ENCODE assay signal across 17 cellular contexts in genomic region chr12:112164326-112164660, GRCh38. TPM values are rescaled to one million over a fixed set of nuclear protein-coding genes. Genes with fewer than 3 reads are reported as not detected.
A peak's percentile ranks its signal among the peaks of the same experiment; 100 is the strongest.
DNase-seq lines count a peak whose midpoint lies in the region; ATAC-seq and TF ChIP-seq lines count a peak whose summit lies in the region.
"Had no signal": no experiment of that assay in that cellular context is flagged by ENCODE, and none has a peak within 500 bp of the region (broad histone marks: within the 10 kb centered on the region; RNA-seq: fewer than 3 reads in every experiment).

No MANE protein-coding gene starts in this region.

- H3K27ac Mint-ChIP-seq in effector memory CD8-positive, alpha-beta T cell, result peak overlapping the region; percentile 49 to 76
- no peak overlapping the region for H3K27ac Mint-ChIP-seq in glutamatergic neuron (ENCODE audit: unreplicated experiment)
- H3K27ac Mint-ChIP-seq: B cell; CD8-positive, alpha-beta T cell had no signal

- intact Hi-C loops in cardiac septum (cut with DNase I), result no loop called here
- intact Hi-C loops in heart right ventricle (cut with DNase I), result no loop called here
- intact Hi-C loops in sigmoid colon (cut with DNase I), result loop anchor here (10.0 kb wide), 1 partner anchor 219 kb away; no protein-coding TSS in a partner anchor

- H3K4me3 Mint-ChIP-seq in effector memory CD8-positive, alpha-beta T cell, result no peak overlapping the region
- no peak overlapping the region for H3K4me3 Mint-ChIP-seq in glutamatergic neuron (ENCODE audit: unreplicated experiment)
- H3K4me3 Mint-ChIP-seq: B cell; CD8-positive, alpha-beta T cell; H9 had no signal

- H3K27ac ChIP-seq in heart right ventricle, result no peak overlapping the region
- H3K27ac ChIP-seq in sigmoid colon, result no peak overlapping the region
- H3K27ac ChIP-seq: BLaER1 treated with 17β-estradiol and CSF1 and Interleukin-3, amounts not matched to agents 10 nM and 100 nM had no signal

- DNase-seq in cardiac septum (ENCODE audit: low spot score), result peak; percentile 24
- DNase-seq in heart right ventricle, result no peak
- DNase-seq in effector memory CD8-positive, alpha-beta T cell, result no peak
- DNase-seq in sigmoid colon, result peak; percentile 42
- no peak for DNase-seq in HT-29 (ENCODE audit: low spot score)
- no peak for DNase-seq in glutamatergic neuron
- no peak for DNase-seq in NOMO-1 treated with dmso at 0.1 percent for 144 hours (lab: John Stamatoyannopoulos, UW; ENCODE audit: unreplicated experiment)
- DNase-seq: Calu3; CD8-positive, alpha-beta T cell; DMS 273 treated with DMSO at 0.1 percent for 48 hours; DMS53; DND-41; EL; H9 had no signal

- no peaks in the 10 kb centered on the region for H3K27me3 Mint-ChIP-seq in effector memory CD8-positive, alpha-beta T cell
- H3K27me3 Mint-ChIP-seq in glutamatergic neuron (ENCODE audit: unreplicated experiment), result peaks cover 8% of the 10 kb centered on the region
- H3K27me3 Mint-ChIP-seq: B cell had no signal

- peaks cover 2 to 3% of the 10 kb centered on the region in 2 donors for H3K4me1 Mint-ChIP-seq in effector memory CD8-positive, alpha-beta T cell (ENCODE audit: low read depth in 2 of 2)
- no peaks in the 10 kb centered on the region for H3K4me1 Mint-ChIP-seq in glutamatergic neuron (ENCODE audit: low read depth, unreplicated experiment)

- H3K9me3 ChIP-seq in heart right ventricle, result no peaks in the 10 kb centered on the region
- H3K9me3 ChIP-seq in sigmoid colon, result no peaks in the 10 kb centered on the region

- no peak overlapping the region for H3K4me3 ChIP-seq in heart right ventricle
- no peak overlapping the region for H3K4me3 ChIP-seq in sigmoid colon
- H3K4me3 ChIP-seq: BLaER1 treated with 17β-estradiol and CSF1 and Interleukin-3, amounts not matched to agents 10 nM and 100 nM; GM12878 had no signal

- TF ChIP-seq CTCF in heart right ventricle (IDR thresholded peaks at IDR 0.05), result no peak
- TF ChIP-seq CTCF in sigmoid colon (IDR thresholded peaks at IDR 0.05), result no peak
- no peak for TF ChIP-seq CTCF in glutamatergic neuron (IDR thresholded peaks at IDR 0.05; ENCODE audit: partially characterized antibody, unreplicated experiment)

- ATAC-seq in heart right ventricle, result no peak
- ATAC-seq in effector memory CD8-positive, alpha-beta T cell (replicated peaks), result no peak
- ATAC-seq: CD8-positive, alpha-beta T cell; GM12878 had no signal

- no peak for TF ChIP-seq POLR2A in sigmoid colon (IDR thresholded peaks at IDR 0.05)

- no peak for TF ChIP-seq EP300 in sigmoid colon (IDR thresholded peaks at IDR 0.05)

- peaks cover 0 to 6% (median 0%) of the 10 kb centered on the region in 9 donors for H3K4me1 ChIP-seq in heart right ventricle
- H3K4me1 ChIP-seq in sigmoid colon, result no peaks in the 10 kb centered on the region

- H3K27me3 ChIP-seq in heart right ventricle (no peaks in the 10 kb centered on the region), sigmoid colon (no peaks in the 10 kb centered on the region)
- H3K27me3 ChIP-seq: BLaER1 treated with 17β-estradiol and CSF1 and Interleukin-3, amounts not matched to agents 10 nM and 100 nM had no signal

- H3K36me3 ChIP-seq in heart right ventricle, result peaks cover 0 to 90% (median 40%) of the 10 kb centered on the region in 9 donors
- H3K36me3 ChIP-seq in sigmoid colon, result peaks cover 15 to 79% (median 35%) of the 10 kb centered on the region in 4 donors

- 89 to 95% methylated on average over 11 to 12 of the region's 12 CpGs for WGBS in heart right ventricle, 2 donors
- WGBS in sigmoid colon, 2 donors, result 92 to 95% methylated on average over 12 of the region's 12 CpGs

- no peaks in the 10 kb centered on the region for H3K9me3 Mint-ChIP-seq in effector memory CD8-positive, alpha-beta T cell
- peaks cover 18% of the 10 kb centered on the region for H3K9me3 Mint-ChIP-seq in glutamatergic neuron (ENCODE audit: unreplicated experiment)

- H3K36me3 Mint-ChIP-seq in effector memory CD8-positive, alpha-beta T cell (ENCODE audit: insufficient read depth), result peaks cover 13% of the 10 kb centered on the region
- peaks cover 27% of the 10 kb centered on the region for H3K36me3 Mint-ChIP-seq in glutamatergic neuron (ENCODE audit: unreplicated experiment)

RNA-seq across cellular contexts. Expression of gene TRAFD1, which starts 38.9 kb away (rescaled TPM):
- total RNA-seq in cardiac septum (32.3 TPM), heart right ventricle (10 to 100 TPM; 14.7 to 72.5 (median 27.7) TPM), sigmoid colon (10 to 100 TPM; 42.1 to 90.8 (median 74.7) TPM), glutamatergic neuron (ENCODE audit: unreplicated experiment) (36.8 TPM)
- polyA plus RNA-seq in heart right ventricle (10 to 100 TPM in 1 of 2 donors, 1 to 10 TPM in 1; 7.8 to 18.1 TPM), sigmoid colon (10 to 100 TPM; 17.4 to 42.1 (median 17.6) TPM)
- total RNA-seq in HT-29 (2014; rRNA removed; shearing (Covaris generic)), result 13.2 and 13.5 TPM in 2 replicates

RNA-seq across cellular contexts. Expression of gene NAA25, which starts 55.7 kb away (rescaled TPM):
- total RNA-seq in cardiac septum (23.1 TPM), heart right ventricle (10 to 100 TPM; 12.1 to 26.3 (median 18.3) TPM), sigmoid colon (10 to 100 TPM; 21.6 to 26.6 (median 22.5) TPM), glutamatergic neuron (ENCODE audit: unreplicated experiment) (34.8 TPM)
- polyA plus RNA-seq in heart right ventricle (1 to 10 TPM; 3.6 to 8.2 TPM), sigmoid colon (1 to 10 TPM in 2 of 3 donors, under 1 TPM in 1; 0.60 to 6.5 (median 1.6) TPM)
- 11.3 and 13.5 TPM in 2 replicates for total RNA-seq in HT-29 (2014; rRNA removed; shearing (Covaris generic))

Comparison
In these comparisons a context has a peak if more than half of its experiments do, and no peak if none do; other contexts are left out.
1. DNase-seq: peak in cardiac septum (single experiment) and sigmoid colon (single experiment); none in heart right ventricle (0 of 2), effector memory CD8-positive, alpha-beta T cell (0 of 3), HT-29 (single experiment), glutamatergic neuron (single experiment) and NOMO-1 treated with dmso at 0.1 percent for 144 hours (single experiment).